ENCODE assay signal across 12 cellular contexts in genomic region chr6:82786251-82786650, GRCh38.
"Had no signal": no experiment of that assay in that cellular context is flagged by ENCODE, and none has a peak within 500 bp of the region (broad histone marks: within the 10 kb centered on the region; RNA-seq: fewer than 3 reads in every experiment).

No MANE protein-coding gene starts in this region.

- H3K27me3 Mint-ChIP-seq: activated naive CD8-positive, alpha-beta T cell treated with anti-CD3 and anti-CD28 coated beads, Interleukin-2, amount 10 ng/mL, durations not matched to agents 7 days and 5 days; stimulated activated naive B cell treated with anti-CD40 and anti-IgM and Interleukin-4, amounts not matched to agents 10 μg/mL and 1 μg/mL and 100 μg/mL, for 72 hours had no signal

- H3K4me3 Mint-ChIP-seq: activated CD4-positive, alpha-beta memory T cell treated with anti-CD3 and anti-CD28 coated beads, Interleukin-2, amount 10 ng/mL, durations not matched to agents 7 days and 5 days; activated naive CD8-positive, alpha-beta T cell treated with anti-CD3 and anti-CD28 coated beads, Interleukin-2, amount 10 ng/mL, durations not matched to agents 7 days and 5 days; nephron; stimulated activated naive B cell treated with anti-CD40 and anti-IgM and Interleukin-4, amounts not matched to agents 10 μg/mL and 1 μg/mL and 100 μg/mL, for 72 hours had no signal

- DNase-seq: activated CD4-positive, alpha-beta memory T cell treated with anti-CD3 and anti-CD28 coated beads, Interleukin-2, amount 10 ng/mL, durations not matched to agents 7 days and 5 days; activated gamma-delta T cell; activated naive CD8-positive, alpha-beta T cell treated with anti-CD3 and anti-CD28 coated beads, Interleukin-2, amount 10 ng/mL, durations not matched to agents 7 days and 5 days; activated T-cell treated with anti-CD3 and anti-CD28 coated beads, Interleukin-2, amount 50 U/mL, for 48 hours; aorta; mucosa of descending colon; psoas muscle; stimulated activated CD4-positive, alpha-beta T cell treated with anti-CD3 and anti-CD28 coated beads, Interleukin-2, amount 100 ng/mL, for 24 hours; stimulated activated naive B cell treated with anti-CD40 and anti-IgM and Interleukin-4, amounts not matched to agents 10 μg/mL and 1 μg/mL and 100 μg/mL, for 72 hours had no signal

- ATAC-seq: left lobe of liver; mucosa of descending colon; psoas muscle; sciatic nerve; stimulated activated naive B cell treated with anti-CD40 and anti-IgM and Interleukin-4, amounts not matched to agents 10 μg/mL and 1 μg/mL and 100 μg/mL, for 72 hours had no signal

- H3K9me3 Mint-ChIP-seq: activated CD4-positive, alpha-beta memory T cell treated with anti-CD3 and anti-CD28 coated beads, Interleukin-2, amount 10 ng/mL, durations not matched to agents 7 days and 5 days had no signal

- H3K27ac Mint-ChIP-seq: activated CD4-positive, alpha-beta memory T cell treated with anti-CD3 and anti-CD28 coated beads, Interleukin-2, amount 10 ng/mL, durations not matched to agents 7 days and 5 days; activated naive CD8-positive, alpha-beta T cell treated with anti-CD3 and anti-CD28 coated beads, Interleukin-2, amount 10 ng/mL, durations not matched to agents 7 days and 5 days; nephron; stimulated activated naive B cell treated with anti-CD40 and anti-IgM and Interleukin-4, amounts not matched to agents 10 μg/mL and 1 μg/mL and 100 μg/mL, for 72 hours had no signal

- H3K36me3 Mint-ChIP-seq: activated naive CD8-positive, alpha-beta T cell treated with anti-CD3 and anti-CD28 coated beads, Interleukin-2, amount 10 ng/mL, durations not matched to agents 7 days and 5 days; stimulated activated naive B cell treated with anti-CD40 and anti-IgM and Interleukin-4, amounts not matched to agents 10 μg/mL and 1 μg/mL and 100 μg/mL, for 72 hours had no signal

- H3K4me1 Mint-ChIP-seq: activated CD4-positive, alpha-beta memory T cell treated with anti-CD3 and anti-CD28 coated beads, Interleukin-2, amount 10 ng/mL, durations not matched to agents 7 days and 5 days; activated naive CD8-positive, alpha-beta T cell treated with anti-CD3 and anti-CD28 coated beads, Interleukin-2, amount 10 ng/mL, durations not matched to agents 7 days and 5 days; nephron; stimulated activated naive B cell treated with anti-CD40 and anti-IgM and Interleukin-4, amounts not matched to agents 10 μg/mL and 1 μg/mL and 100 μg/mL, for 72 hours had no signal
